23 cellular contexts compared by ENCODE assay signal in the genomic region with DNA sequence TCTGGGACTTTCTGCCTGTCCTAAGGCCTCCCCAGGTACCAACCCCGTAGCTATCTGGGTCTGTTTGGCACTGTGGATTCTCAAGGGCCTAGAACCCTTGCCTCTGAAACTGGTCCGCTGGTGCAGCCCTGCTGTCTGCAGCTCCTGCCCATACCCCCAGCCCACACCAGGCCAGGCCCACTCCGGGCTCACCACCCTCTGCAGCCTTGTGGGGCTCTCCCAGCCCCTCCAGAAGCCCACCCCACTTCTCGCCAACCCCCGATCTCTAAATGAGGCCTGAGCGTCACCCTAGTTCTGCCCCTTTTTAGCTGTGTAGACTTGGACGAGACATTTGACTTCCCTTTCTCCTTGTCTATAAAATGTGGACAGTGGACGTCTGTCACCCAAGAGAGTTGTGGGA. TPM values are rescaled to one million over a fixed set of nuclear protein-coding genes. Genes with fewer than 3 reads are reported as not detected.
A peak's percentile ranks its signal among the peaks of the same experiment; 100 is the strongest.
DNase-seq lines count a peak whose midpoint lies in the region; ATAC-seq, FAIRE-seq and TF ChIP-seq lines count a peak whose summit lies in the region.
"Had no signal": no experiment of that assay in that cellular context is flagged by ENCODE, and none has a peak within 500 bp of the region (broad histone marks: within the 10 kb centered on the region; RNA-seq: fewer than 3 reads in every experiment).

No MANE protein-coding gene starts in this region.

- H2AFZ ChIP-seq in HepG2 (ENCODE audit: low read length), result no peak overlapping the region
- H2AFZ ChIP-seq: GM23248 had no signal

- TF ChIP-seq EP300 in HepG2 (IDR thresholded peaks at IDR 0.05; ENCODE audit: low read depth in 2 of 2, low read length in 2 of 2), result no peak
- TF ChIP-seq EP300 in HepG2 (CRISPR knock-in tag; IDR thresholded peaks at IDR 0.05; ENCODE audit: borderline replicate concordance), result no peak

- no peak overlapping the region for H3K9ac ChIP-seq in HepG2 (ENCODE audit: insufficient read depth, low read depth, low read length)
- H3K9ac ChIP-seq: GM23248 had no signal

- no peak for DNase-seq in activated naive CD4-positive, alpha-beta T cell treated with anti-CD3 and anti-CD28 coated beads for 36 hours
- no peak for DNase-seq in activated naive CD4-positive, alpha-beta T cell treated with anti-CD3 and anti-CD28 coated beads, Interleukin-2, amount 50 U/mL, for 72 hours (ENCODE audit: low spot score in 2 of 2)
- DNase-seq in activated CD4-positive, alpha-beta memory T cell treated with anti-CD3 and anti-CD28 coated beads for 36 hours, result no peak
- peak; percentile 9 for DNase-seq in iPS-NIHi11 (ENCODE audit: low spot score)
- no peak for DNase-seq in stimulated activated naive B cell treated with anti-CD40 and anti-IgM and Interleukin-4, amounts not matched to agents 10 μg/mL and 1 μg/mL and 100 μg/mL, for 72 hours
- no peak for DNase-seq in HepG2 (ENCODE audit: low spot score)
- no peak for DNase-seq in GM10266 (ENCODE audit: extremely low spot score)
- no peak for DNase-seq in stimulated activated CD4-positive, alpha-beta T cell treated with anti-CD3 and anti-CD28 coated beads, Interleukin-4, amount 100 ng/mL, for 24 hours
- DNase-seq: activated CD8-positive, alpha-beta memory T cell treated with anti-CD3 and anti-CD28 coated beads for 24 hours; activated gamma-delta T cell treated with Interleukin-2 at 50 U/mL for 16 hours; DND-41; esophagus squamous epithelium; GM23248; KG1; NCI-H187 treated with DMSO at 0.1 percent for 48 hours; NCI-H82; SHP77; stimulated activated naive CD4-positive, alpha-beta T cell; SW 1271; tibial artery had no signal

- POLR2A ChIA-PET in activated CD4-positive, alpha-beta memory T cell treated with anti-CD3 and anti-CD28 coated beads for 36 hours (lab: Charles Lee), result interaction anchor here (1.2 to 7.5 kb wide), 4 partner anchors 11 to 77 kb away, joined by 3 to 71 read pairs (median 6); a partner anchor contains a TSS
- POLR2A ChIA-PET in HepG2 (lab: Yijun Ruan, JAX), result interaction anchor here (0.9 to 2.4 kb wide), 4 partner anchors 9 to 25 kb away, joined by 3 to 11 read pairs (median 4); a partner anchor contains a TSS

- no peak for FAIRE-seq in HepG2 (lab: Jason Lieb, UNC)

- peaks cover 24% of the 10 kb centered on the region for H3K4me1 ChIP-seq in HepG2 (ENCODE audit: insufficient read depth, low read length)

- H3K9me3 ChIP-seq in HepG2 (ENCODE audit: low read length), result no peaks in the 10 kb centered on the region
- H3K9me3 ChIP-seq: esophagus squamous epithelium, gastroesophageal sphincter, sigmoid colon, tibial artery had no signal

- in situ Hi-C loops in HepG2 (cut with HindIII; ENCODE audit: extremely low pct_ligation_motif_present, low pct_unique_long_range_greater_than_20kb), result no loop called here

- no peaks in the 10 kb centered on the region for H3K79me2 ChIP-seq in HepG2 (ENCODE audit: insufficient read depth, low read length)

- H3K4me3 Mint-ChIP-seq in activated naive CD4-positive, alpha-beta T cell treated with anti-CD3 and anti-CD28 coated beads for 36 hours, result peak overlapping the region; percentile 79
- peak overlapping the region; percentile 29 for H3K4me3 Mint-ChIP-seq in activated CD4-positive, alpha-beta memory T cell treated with anti-CD3 and anti-CD28 coated beads for 36 hours
- H3K4me3 Mint-ChIP-seq in stimulated activated naive B cell treated with anti-CD40 and anti-IgM and Interleukin-4, amounts not matched to agents 10 μg/mL and 1 μg/mL and 100 μg/mL, for 72 hours, result peak overlapping the region in 1 of 2 donors; percentile 6

- H3K27ac Mint-ChIP-seq in activated naive CD4-positive, alpha-beta T cell treated with anti-CD3 and anti-CD28 coated beads for 36 hours, result peak overlapping the region; percentile 70
- H3K27ac Mint-ChIP-seq in activated naive CD4-positive, alpha-beta T cell treated with anti-CD3 and anti-CD28 coated beads, Interleukin-2, amount 50 U/mL, for 72 hours, result peak overlapping the region in 1 of 2 donors; percentile 74
- H3K27ac Mint-ChIP-seq in activated CD4-positive, alpha-beta memory T cell treated with anti-CD3 and anti-CD28 coated beads for 36 hours, result no peak overlapping the region
- peak overlapping the region; percentile 80 for H3K27ac Mint-ChIP-seq in stimulated activated naive B cell treated with anti-CD40 and anti-IgM and Interleukin-4, amounts not matched to agents 10 μg/mL and 1 μg/mL and 100 μg/mL, for 72 hours

- no peaks in the 10 kb centered on the region for H4K20me1 ChIP-seq in HepG2 (ENCODE audit: insufficient read depth, low read length)

- TF ChIP-seq RAD21 in HepG2 (CRISPR knock-in tag; IDR thresholded peaks at IDR 0.05), result no peak

- no peak for TF ChIP-seq CTCF in HepG2 (CRISPR knock-in tag; IDR thresholded peaks at IDR 0.05)
- no peak for TF ChIP-seq CTCF in GM10266 (IDR thresholded peaks at IDR 0.05; ENCODE audit: control insufficient read depth, insufficient read depth, low read depth, missing control alignments)

- no peak for ATAC-seq in activated naive CD4-positive, alpha-beta T cell treated with anti-CD3 and anti-CD28 coated beads, Interleukin-2, amount 50 U/mL, for 72 hours
- no peak for ATAC-seq in stimulated activated naive B cell treated with anti-CD40 and anti-IgM and Interleukin-4, amounts not matched to agents 10 μg/mL and 1 μg/mL and 100 μg/mL, for 72 hours (replicated peaks)
- no peak for ATAC-seq in HepG2
- ATAC-seq: gastroesophageal sphincter had no signal

- H3K27me3 ChIP-seq in HepG2 (ENCODE audit: control insufficient read depth in 1 of 2, insufficient read depth in 2 of 2, low read length in 2 of 2), result peaks cover 3 to 23% of the 10 kb centered on the region in 2 experiments

- no peaks in the 10 kb centered on the region for H3K9me3 Mint-ChIP-seq in activated naive CD4-positive, alpha-beta T cell treated with anti-CD3 and anti-CD28 coated beads for 36 hours
- H3K9me3 Mint-ChIP-seq in activated naive CD4-positive, alpha-beta T cell treated with anti-CD3 and anti-CD28 coated beads, Interleukin-2, amount 50 U/mL, for 72 hours, result no peaks in the 10 kb centered on the region
- no peaks in the 10 kb centered on the region for H3K9me3 Mint-ChIP-seq in activated CD4-positive, alpha-beta memory T cell treated with anti-CD3 and anti-CD28 coated beads for 36 hours
- no peaks in the 10 kb centered on the region for H3K9me3 Mint-ChIP-seq in stimulated activated naive B cell treated with anti-CD40 and anti-IgM and Interleukin-4, amounts not matched to agents 10 μg/mL and 1 μg/mL and 100 μg/mL, for 72 hours

- no peak for TF ChIP-seq POLR2A in HepG2 (IDR thresholded peaks at IDR 0.05; ENCODE audit: insufficient read depth in 1 of 2, low read depth in 2 of 2, low read length in 2 of 2)

- CTCF ChIA-PET in activated naive CD4-positive, alpha-beta T cell treated with anti-CD3 and anti-CD28 coated beads for 36 hours (lab: Charles Lee), result interaction anchor here (1.4 to 2.0 kb wide), 4 partner anchors 13 to 25 kb away, joined by 4 to 13 read pairs (median 6); a partner anchor contains a TSS
- CTCF ChIA-PET in activated CD4-positive, alpha-beta memory T cell treated with anti-CD3 and anti-CD28 coated beads for 36 hours (lab: Charles Lee), result interaction anchor here (0.6 to 2.8 kb wide), 4 partner anchors 13 to 71 kb away, joined by 3 to 13 read pairs (median 6); a partner anchor contains a TSS
- CTCF ChIA-PET in HepG2 (lab: Yijun Ruan, JAX; ENCODE audit: low intra/inter-chr PET ratio, low total read pairs), result no interaction called here

- peaks cover 6% of the 10 kb centered on the region for H3K36me3 Mint-ChIP-seq in activated naive CD4-positive, alpha-beta T cell treated with anti-CD3 and anti-CD28 coated beads for 36 hours (ENCODE audit: low read depth)
- H3K36me3 Mint-ChIP-seq in activated naive CD4-positive, alpha-beta T cell treated with anti-CD3 and anti-CD28 coated beads, Interleukin-2, amount 50 U/mL, for 72 hours, result peaks cover 4 to 12% of the 10 kb centered on the region in 2 donors
- H3K36me3 Mint-ChIP-seq in activated CD4-positive, alpha-beta memory T cell treated with anti-CD3 and anti-CD28 coated beads for 36 hours, result peaks cover 2% of the 10 kb centered on the region
- H3K36me3 Mint-ChIP-seq in stimulated activated naive B cell treated with anti-CD40 and anti-IgM and Interleukin-4, amounts not matched to agents 10 μg/mL and 1 μg/mL and 100 μg/mL, for 72 hours, result no peaks in the 10 kb centered on the region

- 65% methylated on average over 6 of the region's 8 CpGs for WGBS in HepG2 (ENCODE audit: low lambda C conversion rate)

- H3K4me1 Mint-ChIP-seq in activated naive CD4-positive, alpha-beta T cell treated with anti-CD3 and anti-CD28 coated beads for 36 hours (ENCODE audit: low read depth), result peaks cover 25% of the 10 kb centered on the region
- H3K4me1 Mint-ChIP-seq in activated CD4-positive, alpha-beta memory T cell treated with anti-CD3 and anti-CD28 coated beads for 36 hours (ENCODE audit: low read depth), result peaks cover 27% of the 10 kb centered on the region
- peaks cover 6 to 28% of the 10 kb centered on the region in 2 donors for H3K4me1 Mint-ChIP-seq in stimulated activated naive B cell treated with anti-CD40 and anti-IgM and Interleukin-4, amounts not matched to agents 10 μg/mL and 1 μg/mL and 100 μg/mL, for 72 hours

- H3K36me3 ChIP-seq in HepG2 (replicated peaks in 1 of 2; ENCODE audit: control insufficient read depth in 1 of 2, insufficient read depth in 2 of 2, low read length in 2 of 2), result no peaks in the 10 kb centered on the region
- H3K36me3 ChIP-seq: esophagus squamous epithelium, gastroesophageal sphincter, sigmoid colon, tibial artery had no signal

- H3K27me3 Mint-ChIP-seq in activated naive CD4-positive, alpha-beta T cell treated with anti-CD3 and anti-CD28 coated beads for 36 hours (ENCODE audit: low read depth), result no peaks in the 10 kb centered on the region
- H3K27me3 Mint-ChIP-seq in activated CD4-positive, alpha-beta memory T cell treated with anti-CD3 and anti-CD28 coated beads for 36 hours, result no peaks in the 10 kb centered on the region
- no peaks in the 10 kb centered on the region for H3K27me3 Mint-ChIP-seq in stimulated activated naive B cell treated with anti-CD40 and anti-IgM and Interleukin-4, amounts not matched to agents 10 μg/mL and 1 μg/mL and 100 μg/mL, for 72 hours

- H3K4me2 ChIP-seq in HepG2 (ENCODE audit: low read depth, low read length), result no peak overlapping the region

- H3K27ac ChIP-seq in HepG2 (ENCODE audit: extremely low read length, insufficient read depth, low read length), result no peak overlapping the region
- H3K27ac ChIP-seq: esophagus squamous epithelium, gastroesophageal sphincter, GM23248, sigmoid colon, tibial artery had no signal

- intact Hi-C loops in activated naive CD4-positive, alpha-beta T cell treated with anti-CD3 and anti-CD28 coated beads for 36 hours (cut with micrococcal nuclease), result no loop called here
- intact Hi-C loops in activated CD4-positive, alpha-beta memory T cell treated with anti-CD3 and anti-CD28 coated beads for 36 hours (cut with micrococcal nuclease), result no loop called here
- intact Hi-C loops in HepG2 (cut with micrococcal nuclease; ENCODE audit: unreplicated experiment), result no loop called here

- BruUV-seq in HepG2 (replicated peaks; lab: Mats Ljungman, UMichigan), result no TSS peak

- H3K4me3 ChIP-seq in HepG2 (replicated peaks in 1 of 3; ENCODE audit: insufficient read depth in 1 of 3, low read depth in 2 of 3, low read length in 3 of 3), result no peak overlapping the region
- H3K4me3 ChIP-seq: esophagus squamous epithelium, gastroesophageal sphincter, GM23248, sigmoid colon, tibial artery had no signal

RNA-seq across cellular contexts. Expression of a gene that starts 4.7 kb away (rescaled TPM):
- total RNA-seq in activated naive CD4-positive, alpha-beta T cell treated with anti-CD3 and anti-CD28 coated beads for 36 hours, result 1 to 10 TPM; 7.4 to 7.6 TPM
- 10 to 100 TPM in 1 of 2 donors, 1 to 10 TPM in 1; 2.6 to 11.0 TPM for total RNA-seq in activated naive CD4-positive, alpha-beta T cell treated with anti-CD3 and anti-CD28 coated beads, Interleukin-2, amount 50 U/mL, for 72 hours
- total RNA-seq in activated CD4-positive, alpha-beta memory T cell treated with anti-CD3 and anti-CD28 coated beads for 36 hours, result 1 to 10 TPM; 6.9 to 7.7 TPM
- total RNA-seq in HepG2 (2016; rRNA removed; fragmentation: Illumina TruSeq; extraction: Trizol), result not detected in 2 replicates
- not detected in 2 replicates for total RNA-seq in HepG2 (2016; cell fraction: cytosol; rRNA removed; fragmentation: Illumina TruSeq; extraction: Trizol; ENCODE audit: low read depth)
- total RNA-seq in HepG2 (2016; cell fraction: insoluble cytoplasmic fraction; rRNA removed; fragmentation: Illumina TruSeq; extraction: Trizol), result not detected in 2 replicates
- not detected in 2 replicates for total RNA-seq in HepG2 (2016; cell fraction: membrane; rRNA removed; fragmentation: Illumina TruSeq; extraction: Trizol)
- not detected in 2 replicates for total RNA-seq in HepG2 (2016; cell fraction: nucleus; rRNA removed; fragmentation: Illumina TruSeq; extraction: Trizol)
- polyA plus RNA-seq in HepG2 (2011; rRNA removed), result 0.11 and 0.17 TPM in 2 replicates
- 0.09 TPM in 2 replicates for polyA plus RNA-seq in HepG2 (2011; cell fraction: cytosol; rRNA removed)
- 0.68 and 0.81 TPM in 2 replicates for polyA plus RNA-seq in HepG2 (2011; cell fraction: nucleus; rRNA removed)
- 0.12 and 0.47 TPM in 2 replicates for polyA plus RNA-seq in HepG2 (2012)
- polyA plus RNA-seq in HepG2 (2016; cell fraction: cytosol; fragmentation: Illumina TruSeq; extraction: Trizol; ENCODE audit: low read depth), result 0.03 TPM in 1 of 2 replicates, not detected in the other
- not detected in 2 replicates for polyA plus RNA-seq in HepG2 (2016; cell fraction: insoluble cytoplasmic fraction; fragmentation: Illumina TruSeq; extraction: Trizol; ENCODE audit: low read depth)
- not detected in 2 replicates for polyA plus RNA-seq in HepG2 (2016; cell fraction: membrane; fragmentation: Illumina TruSeq; extraction: Trizol; ENCODE audit: low read depth)
- polyA plus RNA-seq in HepG2 (2016; cell fraction: nucleus; fragmentation: Illumina TruSeq; extraction: Trizol; ENCODE audit: insufficient read depth, low read depth), result 0.09 TPM in 1 of 2 replicates, not detected in the other
- polyA minus RNA-seq in HepG2 (2011; rRNA and poly(A)+ RNA removed; ENCODE audit: low replicate concordance), result 0.24 and 1.1 TPM in 2 replicates
- 0.26 and 0.49 TPM in 2 replicates for polyA minus RNA-seq in HepG2 (2011; cell fraction: cytosol; rRNA and poly(A)+ RNA removed)
- polyA minus RNA-seq in HepG2 (2011; cell fraction: nucleus; rRNA and poly(A)+ RNA removed), result 0.13 and 0.50 TPM in 2 replicates
- total RNA-seq: GM23248, myocyte, sigmoid colon had no signal

RNA-seq across cellular contexts. Expression of a gene that starts 12.3 kb away (rescaled TPM):
- total RNA-seq in activated naive CD4-positive, alpha-beta T cell treated with anti-CD3 and anti-CD28 coated beads for 36 hours, result 1 to 10 TPM in 1 of 2 experiments, under 1 TPM in 1; 0.91 to 2.0 TPM
- 1 to 10 TPM in 1 of 2 donors, under 1 TPM in 1; 0.80 to 3.9 TPM for total RNA-seq in activated naive CD4-positive, alpha-beta T cell treated with anti-CD3 and anti-CD28 coated beads, Interleukin-2, amount 50 U/mL, for 72 hours
- 1 to 10 TPM in 1 of 2 experiments, under 1 TPM in 1; 0.87 to 1.0 TPM for total RNA-seq in activated CD4-positive, alpha-beta memory T cell treated with anti-CD3 and anti-CD28 coated beads for 36 hours
- total RNA-seq in HepG2 (2016; rRNA removed; fragmentation: Illumina TruSeq; extraction: Trizol), result not detected in 2 replicates
- total RNA-seq in HepG2 (2016; cell fraction: cytosol; rRNA removed; fragmentation: Illumina TruSeq; extraction: Trizol; ENCODE audit: low read depth), result not detected in 2 replicates
- total RNA-seq in HepG2 (2016; cell fraction: insoluble cytoplasmic fraction; rRNA removed; fragmentation: Illumina TruSeq; extraction: Trizol), result not detected in 2 replicates
- total RNA-seq in HepG2 (2016; cell fraction: membrane; rRNA removed; fragmentation: Illumina TruSeq; extraction: Trizol), result not detected in 2 replicates
- not detected in 2 replicates for total RNA-seq in HepG2 (2016; cell fraction: nucleus; rRNA removed; fragmentation: Illumina TruSeq; extraction: Trizol)
- 0.29 TPM in 1 of 2 replicates, not detected in the other for polyA plus RNA-seq in HepG2 (2011; rRNA removed)
- 0.27 TPM in 1 of 2 replicates, not detected in the other for polyA plus RNA-seq in HepG2 (2011; cell fraction: cytosol; rRNA removed)
- not detected in 2 replicates for polyA plus RNA-seq in HepG2 (2011; cell fraction: nucleus; rRNA removed)
- polyA plus RNA-seq in HepG2 (2012), result not detected in 2 replicates
- not detected in 2 replicates for polyA plus RNA-seq in HepG2 (2016; cell fraction: cytosol; fragmentation: Illumina TruSeq; extraction: Trizol; ENCODE audit: low read depth)
- not detected in 2 replicates for polyA plus RNA-seq in HepG2 (2016; cell fraction: insoluble cytoplasmic fraction; fragmentation: Illumina TruSeq; extraction: Trizol; ENCODE audit: low read depth)
- polyA plus RNA-seq in HepG2 (2016; cell fraction: membrane; fragmentation: Illumina TruSeq; extraction: Trizol; ENCODE audit: low read depth), result not detected in 2 replicates
- not detected in 2 replicates for polyA plus RNA-seq in HepG2 (2016; cell fraction: nucleus; fragmentation: Illumina TruSeq; extraction: Trizol; ENCODE audit: insufficient read depth, low read depth)
- not detected in 2 replicates for polyA minus RNA-seq in HepG2 (2011; rRNA and poly(A)+ RNA removed; ENCODE audit: low replicate concordance)
- not detected in 2 replicates for polyA minus RNA-seq in HepG2 (2011; cell fraction: cytosol; rRNA and poly(A)+ RNA removed)
- polyA minus RNA-seq in HepG2 (2011; cell fraction: nucleus; rRNA and poly(A)+ RNA removed), result not detected in 2 replicates
- total RNA-seq: gastroesophageal sphincter, GM23248, myocyte, sigmoid colon had no signal
- polyA plus RNA-seq: sigmoid colon had no signal

RNA-seq across cellular contexts. Expression of a gene that starts 20.6 kb away (rescaled TPM):
- 10 to 100 TPM; 43.7 to 49.6 TPM for total RNA-seq in activated naive CD4-positive, alpha-beta T cell treated with anti-CD3 and anti-CD28 coated beads for 36 hours
- total RNA-seq in activated naive CD4-positive, alpha-beta T cell treated with anti-CD3 and anti-CD28 coated beads, Interleukin-2, amount 50 U/mL, for 72 hours, result 10 to 100 TPM; 20.8 to 74.5 TPM
- 10 to 100 TPM; 64.7 to 65.6 TPM for total RNA-seq in activated CD4-positive, alpha-beta memory T cell treated with anti-CD3 and anti-CD28 coated beads for 36 hours
- total RNA-seq in HepG2 (2016; rRNA removed; fragmentation: Illumina TruSeq; extraction: Trizol), result 2.3 and 3.9 TPM in 2 replicates
- total RNA-seq in HepG2 (2016; cell fraction: cytosol; rRNA removed; fragmentation: Illumina TruSeq; extraction: Trizol; ENCODE audit: low read depth), result 1.0 and 1.1 TPM in 2 replicates
- 2.2 and 3.5 TPM in 2 replicates for total RNA-seq in HepG2 (2016; cell fraction: insoluble cytoplasmic fraction; rRNA removed; fragmentation: Illumina TruSeq; extraction: Trizol)
- total RNA-seq in HepG2 (2016; cell fraction: membrane; rRNA removed; fragmentation: Illumina TruSeq; extraction: Trizol), result 1.8 TPM in 2 replicates
- total RNA-seq in HepG2 (2016; cell fraction: nucleus; rRNA removed; fragmentation: Illumina TruSeq; extraction: Trizol), result 1.9 and 3.1 TPM in 2 replicates
- polyA plus RNA-seq in HepG2 (2011; rRNA removed), result 4.3 and 7.5 TPM in 2 replicates
- polyA plus RNA-seq in HepG2 (2011; cell fraction: cytosol; rRNA removed), result 4.9 and 6.1 TPM in 2 replicates
- 37.1 and 45.0 TPM in 2 replicates for polyA plus RNA-seq in HepG2 (2011; cell fraction: nucleus; rRNA removed)
- 3.0 and 4.0 TPM in 2 replicates for polyA plus RNA-seq in HepG2 (2012)
- polyA plus RNA-seq in HepG2 (2016; cell fraction: cytosol; fragmentation: Illumina TruSeq; extraction: Trizol; ENCODE audit: low read depth), result 1.3 and 1.4 TPM in 2 replicates
- polyA plus RNA-seq in HepG2 (2016; cell fraction: insoluble cytoplasmic fraction; fragmentation: Illumina TruSeq; extraction: Trizol; ENCODE audit: low read depth), result 2.9 and 3.2 TPM in 2 replicates
- 0.84 and 0.96 TPM in 2 replicates for polyA plus RNA-seq in HepG2 (2016; cell fraction: membrane; fragmentation: Illumina TruSeq; extraction: Trizol; ENCODE audit: low read depth)
- 3.0 and 4.9 TPM in 2 replicates for polyA plus RNA-seq in HepG2 (2016; cell fraction: nucleus; fragmentation: Illumina TruSeq; extraction: Trizol; ENCODE audit: insufficient read depth, low read depth)
- 1.9 and 3.4 TPM in 2 replicates for polyA minus RNA-seq in HepG2 (2011; rRNA and poly(A)+ RNA removed; ENCODE audit: low replicate concordance)
- polyA minus RNA-seq in HepG2 (2011; cell fraction: cytosol; rRNA and poly(A)+ RNA removed), result 2.0 and 2.6 TPM in 2 replicates
- polyA minus RNA-seq in HepG2 (2011; cell fraction: nucleus; rRNA and poly(A)+ RNA removed), result 3.6 and 4.0 TPM in 2 replicates

RNA-seq across cellular contexts. Expression of a gene that starts 25.0 kb away (rescaled TPM):
- 1 to 10 TPM; 1.1 to 2.1 TPM for total RNA-seq in activated naive CD4-positive, alpha-beta T cell treated with anti-CD3 and anti-CD28 coated beads for 36 hours
- total RNA-seq in activated naive CD4-positive, alpha-beta T cell treated with anti-CD3 and anti-CD28 coated beads, Interleukin-2, amount 50 U/mL, for 72 hours, result 1 to 10 TPM in 1 of 2 donors, not detected in 1; 4.8 TPM
- total RNA-seq in activated CD4-positive, alpha-beta memory T cell treated with anti-CD3 and anti-CD28 coated beads for 36 hours, result 1 to 10 TPM; 1.9 to 5.6 TPM
- total RNA-seq in HepG2 (2016; rRNA removed; fragmentation: Illumina TruSeq; extraction: Trizol), result 2.1 and 3.7 TPM in 2 replicates
- total RNA-seq in HepG2 (2016; cell fraction: cytosol; rRNA removed; fragmentation: Illumina TruSeq; extraction: Trizol; ENCODE audit: low read depth), result 2.3 and 3.6 TPM in 2 replicates
- total RNA-seq in HepG2 (2016; cell fraction: insoluble cytoplasmic fraction; rRNA removed; fragmentation: Illumina TruSeq; extraction: Trizol), result 1.5 and 1.8 TPM in 2 replicates
- 2.2 and 2.9 TPM in 2 replicates for total RNA-seq in HepG2 (2016; cell fraction: membrane; rRNA removed; fragmentation: Illumina TruSeq; extraction: Trizol)
- total RNA-seq in HepG2 (2016; cell fraction: nucleus; rRNA removed; fragmentation: Illumina TruSeq; extraction: Trizol), result not detected in 2 replicates
- polyA plus RNA-seq in HepG2 (2011; rRNA removed), result 0.32 and 0.85 TPM in 2 replicates
- 1.9 and 4.5 TPM in 2 replicates for polyA plus RNA-seq in HepG2 (2011; cell fraction: cytosol; rRNA removed)
- 2.8 TPM in 2 replicates for polyA plus RNA-seq in HepG2 (2011; cell fraction: nucleus; rRNA removed)
- 1.1 TPM in 1 of 2 replicates, not detected in the other for polyA plus RNA-seq in HepG2 (2012)
- 4.0 and 4.2 TPM in 2 replicates for polyA plus RNA-seq in HepG2 (2016; cell fraction: cytosol; fragmentation: Illumina TruSeq; extraction: Trizol; ENCODE audit: low read depth)
- polyA plus RNA-seq in HepG2 (2016; cell fraction: insoluble cytoplasmic fraction; fragmentation: Illumina TruSeq; extraction: Trizol; ENCODE audit: low read depth), result 1.6 and 2.3 TPM in 2 replicates
- 2.3 and 2.8 TPM in 2 replicates for polyA plus RNA-seq in HepG2 (2016; cell fraction: membrane; fragmentation: Illumina TruSeq; extraction: Trizol; ENCODE audit: low read depth)
- 2.8 and 3.5 TPM in 2 replicates for polyA plus RNA-seq in HepG2 (2016; cell fraction: nucleus; fragmentation: Illumina TruSeq; extraction: Trizol; ENCODE audit: insufficient read depth, low read depth)
- polyA minus RNA-seq in HepG2 (2011; rRNA and poly(A)+ RNA removed; ENCODE audit: low replicate concordance), result 0.40 and 2.2 TPM in 2 replicates
- 0.97 and 1.8 TPM in 2 replicates for polyA minus RNA-seq in HepG2 (2011; cell fraction: cytosol; rRNA and poly(A)+ RNA removed)
- 1.4 TPM in 1 of 2 replicates, not detected in the other for polyA minus RNA-seq in HepG2 (2011; cell fraction: nucleus; rRNA and poly(A)+ RNA removed)

RNA-seq across cellular contexts. Expression of a gene that starts 27.8 kb away (rescaled TPM):
- total RNA-seq in activated naive CD4-positive, alpha-beta T cell treated with anti-CD3 and anti-CD28 coated beads for 36 hours, result 10 to 100 TPM; 37.3 to 43.7 TPM
- total RNA-seq in activated naive CD4-positive, alpha-beta T cell treated with anti-CD3 and anti-CD28 coated beads, Interleukin-2, amount 50 U/mL, for 72 hours, result 10 to 100 TPM; 61.8 to 92.2 TPM
- 10 to 100 TPM; 33.3 to 36.9 TPM for total RNA-seq in activated CD4-positive, alpha-beta memory T cell treated with anti-CD3 and anti-CD28 coated beads for 36 hours
- total RNA-seq in HepG2 (2016; rRNA removed; fragmentation: Illumina TruSeq; extraction: Trizol), result 2.3 and 9.2 TPM in 2 replicates
- total RNA-seq in HepG2 (2016; cell fraction: cytosol; rRNA removed; fragmentation: Illumina TruSeq; extraction: Trizol; ENCODE audit: low read depth), result 0.91 and 1.5 TPM in 2 replicates
- 1.4 and 10.1 TPM in 2 replicates for total RNA-seq in HepG2 (2016; cell fraction: insoluble cytoplasmic fraction; rRNA removed; fragmentation: Illumina TruSeq; extraction: Trizol)
- 1.9 and 2.4 TPM in 2 replicates for total RNA-seq in HepG2 (2016; cell fraction: membrane; rRNA removed; fragmentation: Illumina TruSeq; extraction: Trizol)
- 11.6 and 16.2 TPM in 2 replicates for total RNA-seq in HepG2 (2016; cell fraction: nucleus; rRNA removed; fragmentation: Illumina TruSeq; extraction: Trizol)
- polyA plus RNA-seq in HepG2 (2011; rRNA removed), result 19.5 and 26.5 TPM in 2 replicates
- 4.5 and 5.2 TPM in 2 replicates for polyA plus RNA-seq in HepG2 (2011; cell fraction: cytosol; rRNA removed)
- polyA plus RNA-seq in HepG2 (2011; cell fraction: nucleus; rRNA removed), result 177 and 200 TPM in 2 replicates
- polyA plus RNA-seq in HepG2 (2012), result 15.0 and 23.3 TPM in 2 replicates
- 0.49 and 0.80 TPM in 2 replicates for polyA plus RNA-seq in HepG2 (2016; cell fraction: cytosol; fragmentation: Illumina TruSeq; extraction: Trizol; ENCODE audit: low read depth)
- polyA plus RNA-seq in HepG2 (2016; cell fraction: insoluble cytoplasmic fraction; fragmentation: Illumina TruSeq; extraction: Trizol; ENCODE audit: low read depth), result 2.0 and 2.6 TPM in 2 replicates
- 1.7 and 2.0 TPM in 2 replicates for polyA plus RNA-seq in HepG2 (2016; cell fraction: membrane; fragmentation: Illumina TruSeq; extraction: Trizol; ENCODE audit: low read depth)
- 62.6 and 63.1 TPM in 2 replicates for polyA plus RNA-seq in HepG2 (2016; cell fraction: nucleus; fragmentation: Illumina TruSeq; extraction: Trizol; ENCODE audit: insufficient read depth, low read depth)
- 7.0 and 8.4 TPM in 2 replicates for polyA minus RNA-seq in HepG2 (2011; rRNA and poly(A)+ RNA removed; ENCODE audit: low replicate concordance)
- 0.79 and 1.7 TPM in 2 replicates for polyA minus RNA-seq in HepG2 (2011; cell fraction: cytosol; rRNA and poly(A)+ RNA removed)
- 21.3 and 22.5 TPM in 2 replicates for polyA minus RNA-seq in HepG2 (2011; cell fraction: nucleus; rRNA and poly(A)+ RNA removed)
